Comparison of ENCODE assay signal across 8 cellular contexts in genomic region chr17:7089570-7089969, GRCh38. TPM values are rescaled to one million over a fixed set of nuclear protein-coding genes. Genes with fewer than 3 reads are reported as not detected.
"Had no signal": no experiment of that assay in that cellular context is flagged by ENCODE, and none has a peak within 500 bp of the region (broad histone marks: within the 10 kb centered on the region; RNA-seq: fewer than 3 reads in every experiment).

No MANE protein-coding gene starts in this region.

RNA-seq across cellular contexts. Expression of gene CLEC10A, which starts 9.5 kb away (rescaled TPM):
- total RNA-seq: kidney epithelial cell, mammary epithelial cell, mesothelial cell of epicardium, myocyte had no signal
- polyA plus RNA-seq: keratinocyte; mammary epithelial cell; naive thymus-derived CD4-positive, alpha-beta T cell had no signal

RNA-seq across cellular contexts. Expression of gene ASGR2, which starts 25.1 kb away (rescaled TPM):
- total RNA-seq: kidney epithelial cell; lung microvascular endothelial cell; mammary epithelial cell; mesothelial cell of epicardium; myocyte; naive thymus-derived CD8-positive, alpha-beta T cell had no signal
- polyA plus RNA-seq: keratinocyte; mammary epithelial cell; naive thymus-derived CD4-positive, alpha-beta T cell; naive thymus-derived CD8-positive, alpha-beta T cell had no signal

RNA-seq across cellular contexts. Expression of gene SLC16A11, which starts 45.7 kb away (rescaled TPM):
- total RNA-seq: kidney epithelial cell, mammary epithelial cell had no signal
- polyA plus RNA-seq: keratinocyte, mammary epithelial cell had no signal
